ENCODE assay signal across 17 cellular contexts in the genomic region with DNA sequence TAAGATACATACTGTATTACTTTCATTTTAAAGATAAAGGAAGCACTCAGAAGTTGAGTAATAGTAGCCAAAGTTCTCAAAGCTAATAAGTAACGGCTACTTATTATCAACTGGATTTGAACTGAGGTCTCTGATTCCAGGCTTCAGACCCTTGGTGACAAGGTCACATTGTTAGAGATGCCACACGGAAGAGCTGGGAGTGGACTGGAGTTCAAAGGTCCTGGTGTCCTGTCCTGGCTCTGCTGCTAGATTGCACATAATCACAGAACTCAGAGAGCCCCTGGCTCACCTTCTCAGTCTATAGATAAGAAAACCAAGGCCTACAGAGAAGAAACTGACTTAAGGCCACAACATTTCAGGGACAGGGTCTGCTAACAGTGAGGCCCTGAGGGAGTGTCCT.
A peak's percentile ranks its signal among the peaks of the same experiment; 100 is the strongest.
DNase-seq lines count a peak whose midpoint lies in the region; ATAC-seq, FAIRE-seq and TF ChIP-seq lines count a peak whose summit lies in the region.
"Had no signal": no experiment of that assay in that cellular context is flagged by ENCODE, and none has a peak within 500 bp of the region (broad histone marks: within the 10 kb centered on the region; RNA-seq: fewer than 3 reads in every experiment).

No MANE protein-coding gene starts in this region.

- no peak for TF ChIP-seq CTCF in HFFc6 (IDR thresholded peaks at IDR 0.05)
- TF ChIP-seq CTCF in Peyer's patch (IDR thresholded peaks at IDR 0.05) = no peak
- TF ChIP-seq CTCF in colonic mucosa (IDR thresholded peaks at IDR 0.05) = no peak
- TF ChIP-seq CTCF in HepG2 (CRISPR knock-in tag; IDR thresholded peaks at IDR 0.05) = no peak
- no peak for TF ChIP-seq CTCF in natural killer cell (IDR thresholded peaks at IDR 0.05)
- no peak for TF ChIP-seq CTCF in GM20000 (IDR thresholded peaks at IDR 0.05; ENCODE audit: extremely low read depth, missing control alignments)

- H3K4me2 ChIP-seq in HepG2 (ENCODE audit: low read depth, low read length) = peak overlapping the region; percentile 69
- H3K4me2 ChIP-seq: GM23338 had no signal

- in situ Hi-C loops in HepG2 (cut with HindIII; ENCODE audit: extremely low pct_ligation_motif_present, low pct_unique_long_range_greater_than_20kb) = no loop called here

- TF ChIP-seq EP300 in HepG2 (IDR thresholded peaks at IDR 0.05; ENCODE audit: low read depth in 2 of 2, low read length in 2 of 2) (peak in 1 of 2 experiments; percentile 44; a peak in 2 of 4 replicates), HepG2 (CRISPR knock-in tag; IDR thresholded peaks at IDR 0.05; ENCODE audit: borderline replicate concordance) (no peak)

- H3K27ac Mint-ChIP-seq in HFFc6 (peak overlapping the region; percentile 75; the same call in 1 of the 2 replicates), natural killer cell (no peak overlapping the region)
- H3K27ac Mint-ChIP-seq: CD4-positive, CD25-positive, alpha-beta regulatory T cell; GM23338; IgD-negative memory B cell had no signal

- H3K27me3 Mint-ChIP-seq in HFFc6 (ENCODE audit: insufficient read depth) (peaks cover 8% of the 10 kb centered on the region), natural killer cell (ENCODE audit: low read depth in 2 of 2) (no peaks in the 10 kb centered on the region)

- intact Hi-C loops in colonic mucosa (cut with DNase I) = no loop called here
- intact Hi-C loops in HepG2 (cut with micrococcal nuclease; ENCODE audit: unreplicated experiment) = no loop called here
- intact Hi-C loops in natural killer cell (cut with micrococcal nuclease) = no loop called here

- no TSS peak for BruUV-seq in HepG2 (replicated peaks; lab: Mats Ljungman, UMichigan)

- CTCF ChIA-PET in HepG2 (lab: Yijun Ruan, JAX; ENCODE audit: low intra/inter-chr PET ratio, low total read pairs) = no interaction called here

- no peaks in the 10 kb centered on the region for H3K9me3 Mint-ChIP-seq in HFFc6
- H3K9me3 Mint-ChIP-seq in natural killer cell = no peaks in the 10 kb centered on the region
- H3K9me3 Mint-ChIP-seq: GM23338, IgD-negative memory B cell had no signal

- 0% methylated on average over 2 of the region's 2 CpGs for WGBS in HepG2 (ENCODE audit: low lambda C conversion rate)

- no peaks in the 10 kb centered on the region for H3K79me2 ChIP-seq in HepG2 (ENCODE audit: insufficient read depth, low read length)

- H3K9me3 ChIP-seq in Peyer's patch (no peaks in the 10 kb centered on the region), colonic mucosa (no peaks in the 10 kb centered on the region), HepG2 (ENCODE audit: low read length) (no peaks in the 10 kb centered on the region)
- H3K9me3 ChIP-seq: BLaER1 treated with 17β-estradiol and CSF1 and Interleukin-3, amounts not matched to agents 10 nM and 100 nM had no signal

- POLR2A ChIA-PET in HepG2 (lab: Yijun Ruan, JAX) = interaction anchor here (1.0 to 2.1 kb wide), 5 partner anchors 10 to 203 kb away, joined by 4 to 34 read pairs (median 12); no protein-coding TSS in a partner anchor

- peaks cover 0 to 12% (median 2%) of the 10 kb centered on the region in 4 donors for H3K4me1 ChIP-seq in Peyer's patch
- peaks cover 6% of the 10 kb centered on the region for H3K4me1 ChIP-seq in colonic mucosa
- peaks cover 72% of the 10 kb centered on the region for H3K4me1 ChIP-seq in HepG2 (ENCODE audit: insufficient read depth, low read length)

- H3K27me3 ChIP-seq in Peyer's patch = no peaks in the 10 kb centered on the region
- H3K27me3 ChIP-seq in colonic mucosa = no peaks in the 10 kb centered on the region
- no peaks in the 10 kb centered on the region for H3K27me3 ChIP-seq in HepG2 (ENCODE audit: control insufficient read depth in 1 of 2, insufficient read depth in 2 of 2, low read length in 2 of 2)
- H3K27me3 ChIP-seq: BLaER1 treated with 17β-estradiol and CSF1 and Interleukin-3, amounts not matched to agents 10 nM and 100 nM had no signal

- ATAC-seq in HepG2 (peak; percentile 68), natural killer cell (no peak), HG02885 (IDR thresholded peaks at IDR 0.05; ENCODE audit: poor library complexity, unreplicated experiment) (no peak)

- no peak for TF ChIP-seq RAD21 in HepG2 (CRISPR knock-in tag; IDR thresholded peaks at IDR 0.05)

- H3K27ac ChIP-seq in Peyer's patch (peak overlapping the region in 3 of 4 donors; percentile 32 to 62 (median 61)), colonic mucosa (no peak overlapping the region), HepG2 (ENCODE audit: extremely low read length, insufficient read depth, low read length) (peak overlapping the region; percentile 64)
- H3K27ac ChIP-seq: BLaER1 treated with 17β-estradiol and CSF1 and Interleukin-3, amounts not matched to agents 10 nM and 100 nM; HL-60 had no signal

- TF ChIP-seq POLR2A in Peyer's patch (IDR thresholded peaks at IDR 0.05) (no peak), HepG2 (IDR thresholded peaks at IDR 0.05; ENCODE audit: insufficient read depth in 1 of 2, low read depth in 2 of 2, low read length in 2 of 2) (no peak)

- H3K4me1 Mint-ChIP-seq in HFFc6 (ENCODE audit: low read depth) (peaks cover 58% of the 10 kb centered on the region), natural killer cell (no peaks in the 10 kb centered on the region)
- H3K4me1 Mint-ChIP-seq: IgD-negative memory B cell had no signal

- FAIRE-seq in HepG2 (lab: Jason Lieb, UNC) = peak; percentile 95

- H2AFZ ChIP-seq in HepG2 (ENCODE audit: low read length) = no peak overlapping the region
- H2AFZ ChIP-seq: GM23338 had no signal

- H3K36me3 ChIP-seq in Peyer's patch (no peaks in the 10 kb centered on the region), colonic mucosa (no peaks in the 10 kb centered on the region), HepG2 (replicated peaks in 1 of 2; ENCODE audit: control insufficient read depth in 1 of 2, insufficient read depth in 2 of 2, low read length in 2 of 2) (no peaks in the 10 kb centered on the region)

- H3K36me3 Mint-ChIP-seq in HFFc6 (ENCODE audit: low read depth) (peaks cover 66% of the 10 kb centered on the region), natural killer cell (no peaks in the 10 kb centered on the region)
- H3K36me3 Mint-ChIP-seq: CD4-positive, CD25-positive, alpha-beta regulatory T cell; IgD-negative memory B cell had no signal

- H3K9ac ChIP-seq in colonic mucosa (ENCODE audit: low read depth in 2 of 2, low read length in 2 of 2) = no peak overlapping the region
- 0 out of 2 replicates have a peak overlapping the region, but pooled peaks have one; percentile 16 for H3K9ac ChIP-seq in HepG2 (ENCODE audit: insufficient read depth, low read depth, low read length)
- H3K9ac ChIP-seq: BLaER1 treated with 17β-estradiol and CSF1 and Interleukin-3, amounts not matched to agents 10 nM and 100 nM had no signal

- H4K20me1 ChIP-seq in HepG2 (ENCODE audit: insufficient read depth, low read length) = no peaks in the 10 kb centered on the region
- H4K20me1 ChIP-seq: BLaER1 treated with 17β-estradiol and CSF1 and Interleukin-3, amounts not matched to agents 10 nM and 100 nM had no signal

- DNase-seq in HFFc6 = no peak
- peak in 1 of 3 donors; percentile 56 for DNase-seq in Peyer's patch
- DNase-seq in colonic mucosa = peak; percentile 16
- peak; percentile 82 for DNase-seq in HepG2 (ENCODE audit: low spot score)
- DNase-seq in natural killer cell = no peak
- DNase-seq in GM20000 (ENCODE audit: low spot score) = no peak
- no peak for DNase-seq in GM19238 (ENCODE audit: insufficient read length, low spot score)
- DNase-seq: ACHN; CD4-positive, CD25-positive, alpha-beta regulatory T cell; DMS53; GF-D8; H7 had no signal

- H3K4me3 Mint-ChIP-seq in HFFc6 (no peak overlapping the region), natural killer cell (no peak overlapping the region)
- H3K4me3 Mint-ChIP-seq: CD4-positive, CD25-positive, alpha-beta regulatory T cell; GM23338; IgD-negative memory B cell had no signal

- H3K4me3 ChIP-seq in Peyer's patch = no peak overlapping the region
- no peak overlapping the region for H3K4me3 ChIP-seq in colonic mucosa
- peak overlapping the region in 1 of 3 experiments; percentile 48; a peak in 2 of 6 replicates for H3K4me3 ChIP-seq in HepG2 (replicated peaks in 1 of 3; ENCODE audit: insufficient read depth in 1 of 3, low read depth in 2 of 3, low read length in 3 of 3)
- H3K4me3 ChIP-seq: BLaER1 treated with 17β-estradiol and CSF1 and Interleukin-3, amounts not matched to agents 10 nM and 100 nM; GM23338 had no signal

TF ChIP-seq in HepG2, 621 proteins besides CTCF, POLR2A, EP300 and RAD21 (continues in another document):
- TF ChIP-seq ZNF891 (CRISPR knock-in tag; IDR thresholded peaks at IDR 0.05) (no peak), ZNF101 (CRISPR knock-in tag; IDR thresholded peaks at IDR 0.05; ENCODE audit: borderline replicate concordance, low read depth) (no peak), RBAK (CRISPR knock-in tag; IDR thresholded peaks at IDR 0.05) (no peak), NR2F2 (IDR thresholded peaks at IDR 0.05; ENCODE audit: borderline replicate concordance, low read depth) (peak; percentile 50; the same call in 1 of the 2 replicates), SETDB1 (CRISPR knock-in tag; IDR thresholded peaks at IDR 0.05; ENCODE audit: borderline replicate concordance) (no peak)
- TF ChIP-seq, protein P1, sequence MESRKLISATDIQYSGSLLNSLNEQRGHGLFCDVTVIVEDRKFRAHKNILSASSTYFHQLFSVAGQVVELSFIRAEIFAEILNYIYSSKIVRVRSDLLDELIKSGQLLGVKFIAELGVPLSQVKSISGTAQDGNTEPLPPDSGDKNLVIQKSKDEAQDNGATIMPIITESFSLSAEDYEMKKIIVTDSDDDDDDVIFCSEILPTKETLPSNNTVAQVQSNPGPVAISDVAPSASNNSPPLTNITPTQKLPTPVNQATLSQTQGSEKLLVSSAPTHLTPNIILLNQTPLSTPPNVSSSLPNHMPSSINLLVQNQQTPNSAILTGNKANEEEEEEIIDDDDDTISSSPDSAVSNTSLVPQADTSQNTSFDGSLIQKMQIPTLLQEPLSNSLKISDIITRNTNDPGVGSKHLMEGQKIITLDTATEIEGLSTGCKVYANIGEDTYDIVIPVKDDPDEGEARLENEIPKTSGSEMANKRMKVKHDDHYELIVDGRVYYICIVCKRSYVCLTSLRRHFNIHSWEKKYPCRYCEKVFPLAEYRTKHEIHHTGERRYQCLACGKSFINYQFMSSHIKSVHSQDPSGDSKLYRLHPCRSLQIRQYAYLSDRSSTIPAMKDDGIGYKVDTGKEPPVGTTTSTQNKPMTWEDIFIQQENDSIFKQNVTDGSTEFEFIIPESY (CRISPR knock-in tag; IDR thresholded peaks at IDR 0.05) = no peak
- TF ChIP-seq, protein P2, sequence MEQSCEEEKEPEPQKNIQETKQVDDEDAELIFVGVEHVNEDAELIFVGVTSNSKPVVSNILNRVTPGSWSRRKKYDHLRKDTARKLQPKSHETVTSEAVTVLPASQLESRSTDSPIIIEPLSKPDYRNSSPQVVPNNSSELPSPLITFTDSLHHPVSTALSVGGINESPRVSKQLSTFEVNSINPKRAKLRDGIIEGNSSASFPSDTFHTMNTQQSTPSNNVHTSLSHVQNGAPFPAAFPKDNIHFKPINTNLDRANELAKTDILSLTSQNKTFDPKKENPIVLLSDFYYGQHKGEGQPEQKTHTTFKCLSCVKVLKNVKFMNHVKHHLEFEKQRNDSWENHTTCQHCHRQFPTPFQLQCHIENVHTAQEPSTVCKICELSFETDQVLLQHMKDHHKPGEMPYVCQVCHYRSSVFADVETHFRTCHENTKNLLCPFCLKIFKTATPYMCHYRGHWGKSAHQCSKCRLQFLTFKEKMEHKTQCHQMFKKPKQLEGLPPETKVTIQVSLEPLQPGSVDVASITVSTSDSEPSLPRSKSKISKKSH (CRISPR knock-in tag; IDR thresholded peaks at IDR 0.05; ENCODE audit: borderline replicate concordance) = no peak

Comparison
In these comparisons a context has a peak if more than half of its experiments do, and no peak if none do; other contexts are left out.
1. DNase-seq: peak in colonic mucosa (single experiment) and HepG2 (single experiment); none in HFFc6 (single experiment), natural killer cell (single experiment), GM20000 (single experiment) and GM19238 (single experiment).